5 cellular contexts compared by ENCODE assay signal in genomic region chr3:54083901-54084300, GRCh38. TPM values are rescaled to one million over a fixed set of nuclear protein-coding genes. Genes with fewer than 3 reads are reported as not detected.
"Had no signal": no experiment of that assay in that cellular context is flagged by ENCODE, and none has a peak within 500 bp of the region (broad histone marks: within the 10 kb centered on the region; RNA-seq: fewer than 3 reads in every experiment).

No MANE protein-coding gene starts in this region.

- H3K4me3 Mint-ChIP-seq: H9, IgD-negative memory B cell had no signal

- H3K4me3 ChIP-seq: GM23248 had no signal

- H3K36me3 Mint-ChIP-seq: IgD-negative memory B cell had no signal

- H3K27ac ChIP-seq: GM23248 had no signal

- DNase-seq: GM23248, H9, HCEC 1CT had no signal

- H3K27ac Mint-ChIP-seq: H9, IgD-negative memory B cell had no signal

- H3K9me3 Mint-ChIP-seq: H9 had no signal

- ATAC-seq: HepG2 had no signal

RNA-seq across cellular contexts. Expression of gene CACNA2D3, which starts 38.5 kb away (rescaled TPM):
- total RNA-seq: HepG2 had no signal
- polyA plus RNA-seq: HepG2, IgD-negative memory B cell had no signal
